Comparison of ENCODE assay signal across 18 cellular contexts in the genomic region with DNA sequence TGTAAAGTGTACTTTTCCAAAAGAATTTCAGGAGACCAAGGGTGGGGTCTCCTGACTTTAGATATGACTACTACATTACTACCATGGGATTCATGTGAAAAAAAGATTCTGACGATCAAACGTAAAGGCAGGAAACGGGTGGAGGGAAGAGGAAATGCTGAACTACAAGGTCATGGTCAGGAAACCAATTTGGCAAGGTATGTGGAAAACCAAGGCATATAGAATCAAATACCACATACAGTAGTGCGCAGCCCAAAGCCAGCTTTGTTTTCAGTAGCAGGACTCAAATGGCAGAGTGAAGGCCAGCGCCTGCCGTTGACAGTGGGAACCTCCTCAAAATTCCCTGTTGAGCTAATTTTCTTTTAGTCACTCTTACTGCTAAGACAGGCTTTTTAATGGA. TPM values are rescaled to one million over a fixed set of nuclear protein-coding genes. Genes with fewer than 3 reads are reported as not detected.
DNase-seq lines count a peak whose midpoint lies in the region; ATAC-seq lines count a peak whose summit lies in the region.
"Had no signal": no experiment of that assay in that cellular context is flagged by ENCODE, and none has a peak within 500 bp of the region (broad histone marks: within the 10 kb centered on the region; RNA-seq: fewer than 3 reads in every experiment).

No MANE protein-coding gene starts in this region.

- peaks cover 4% of the 10 kb centered on the region for H3K36me3 Mint-ChIP-seq in activated CD4-positive, alpha-beta T cell treated with anti-CD3 and anti-CD28 coated beads for 36 hours (ENCODE audit: low read depth)
- no peaks in the 10 kb centered on the region for H3K36me3 Mint-ChIP-seq in activated T-helper 17 cell treated with anti-CD3 and anti-CD28 coated beads, Interleukin-2, amount 50 U/mL, for 72 hours (ENCODE audit: low read depth)
- peaks cover 17% of the 10 kb centered on the region for H3K36me3 Mint-ChIP-seq in stimulated activated memory B cell treated with anti-CD40 and anti-IgM and Interleukin-4, amounts not matched to agents 10 μg/mL and 1 μg/mL and 100 μg/mL, for 72 hours
- H3K36me3 Mint-ChIP-seq: WTC11 had no signal

- POLR2A ChIA-PET in activated CD4-positive, alpha-beta T cell treated with anti-CD3 and anti-CD28 coated beads for 36 hours (lab: Charles Lee) = no interaction called here

- no peak overlapping the region for H3K27ac Mint-ChIP-seq in activated CD4-positive, alpha-beta T cell treated with anti-CD3 and anti-CD28 coated beads for 36 hours
- H3K27ac Mint-ChIP-seq in activated T-helper 17 cell treated with anti-CD3 and anti-CD28 coated beads, Interleukin-2, amount 50 U/mL, for 72 hours = no peak overlapping the region
- no peak overlapping the region for H3K27ac Mint-ChIP-seq in stimulated activated memory B cell treated with anti-CD40 and anti-IgM and Interleukin-4, amounts not matched to agents 10 μg/mL and 1 μg/mL and 100 μg/mL, for 72 hours
- H3K27ac Mint-ChIP-seq: WTC11 had no signal

- H3K9me3 Mint-ChIP-seq in activated CD4-positive, alpha-beta T cell treated with anti-CD3 and anti-CD28 coated beads for 36 hours (ENCODE audit: low read depth) = peaks cover 6% of the 10 kb centered on the region
- H3K9me3 Mint-ChIP-seq in activated T-helper 17 cell treated with anti-CD3 and anti-CD28 coated beads, Interleukin-2, amount 50 U/mL, for 72 hours = peaks cover 3% of the 10 kb centered on the region
- no peaks in the 10 kb centered on the region for H3K9me3 Mint-ChIP-seq in stimulated activated memory B cell treated with anti-CD40 and anti-IgM and Interleukin-4, amounts not matched to agents 10 μg/mL and 1 μg/mL and 100 μg/mL, for 72 hours

- ATAC-seq in activated CD4-positive, alpha-beta T cell treated with anti-CD3 and anti-CD28 coated beads for 36 hours = peak; percentile 39
- ATAC-seq in activated T-helper 17 cell treated with anti-CD3 and anti-CD28 coated beads, Interleukin-2, amount 50 U/mL, for 72 hours (replicated peaks) = peak; percentile 21
- no peak for ATAC-seq in GM21515 (IDR thresholded peaks at IDR 0.05; ENCODE audit: unreplicated experiment)
- ATAC-seq in GM21619 (IDR thresholded peaks at IDR 0.05; ENCODE audit: unreplicated experiment) = no peak
- ATAC-seq in stimulated activated memory B cell treated with anti-CD40 and anti-IgM and Interleukin-4, amounts not matched to agents 10 μg/mL and 1 μg/mL and 100 μg/mL, for 72 hours = no peak
- ATAC-seq: foreskin keratinocyte, left ventricle myocardium superior, WTC11 had no signal

- intact Hi-C loops in activated CD4-positive, alpha-beta T cell treated with anti-CD3 and anti-CD28 coated beads for 36 hours (cut with DNase I, micrococcal nuclease) = no loop called here

- CTCF ChIA-PET in activated CD4-positive, alpha-beta T cell treated with anti-CD3 and anti-CD28 coated beads for 36 hours (lab: Charles Lee) = interaction anchor here (1.2 kb wide), 1 partner anchor 16 kb away, joined by 4 read pairs; no protein-coding TSS in a partner anchor

- H3K27me3 Mint-ChIP-seq in activated CD4-positive, alpha-beta T cell treated with anti-CD3 and anti-CD28 coated beads for 36 hours = no peaks in the 10 kb centered on the region
- no peaks in the 10 kb centered on the region for H3K27me3 Mint-ChIP-seq in activated T-helper 17 cell treated with anti-CD3 and anti-CD28 coated beads, Interleukin-2, amount 50 U/mL, for 72 hours
- no peaks in the 10 kb centered on the region for H3K27me3 Mint-ChIP-seq in stimulated activated memory B cell treated with anti-CD40 and anti-IgM and Interleukin-4, amounts not matched to agents 10 μg/mL and 1 μg/mL and 100 μg/mL, for 72 hours

- DNase-seq in activated CD4-positive, alpha-beta T cell treated with anti-CD3 and anti-CD28 coated beads for 36 hours = no peak
- DNase-seq in activated CD4-positive, alpha-beta T cell treated with anti-CD3 and anti-CD28 coated beads, Interleukin-2, amount 50 U/mL, for 48 hours = no peak
- DNase-seq in GDM1 (lab: John Stamatoyannopoulos, UW) = peak; percentile 48
- peak; percentile 85 to 99 for DNase-seq in lung microvascular endothelial cell (ENCODE audit: low read depth in 2 of 2)
- DNase-seq: amygdala, COR-L47, foreskin keratinocyte, left ventricle myocardium superior, NCI-H1417, NCI-H2171 treated with DMSO at 0.1 percent for 48 hours, NCI-H82, ovary, trophoblast cell had no signal

- peaks cover 14% of the 10 kb centered on the region for H3K4me1 Mint-ChIP-seq in activated CD4-positive, alpha-beta T cell treated with anti-CD3 and anti-CD28 coated beads for 36 hours
- H3K4me1 Mint-ChIP-seq in activated T-helper 17 cell treated with anti-CD3 and anti-CD28 coated beads, Interleukin-2, amount 50 U/mL, for 72 hours = peaks cover 15% of the 10 kb centered on the region
- H3K4me1 Mint-ChIP-seq in stimulated activated memory B cell treated with anti-CD40 and anti-IgM and Interleukin-4, amounts not matched to agents 10 μg/mL and 1 μg/mL and 100 μg/mL, for 72 hours = peaks cover 5% of the 10 kb centered on the region
- H3K4me1 Mint-ChIP-seq: WTC11 had no signal

- no peak overlapping the region for H3K4me3 Mint-ChIP-seq in activated CD4-positive, alpha-beta T cell treated with anti-CD3 and anti-CD28 coated beads for 36 hours
- H3K4me3 Mint-ChIP-seq in activated T-helper 17 cell treated with anti-CD3 and anti-CD28 coated beads, Interleukin-2, amount 50 U/mL, for 72 hours = peak overlapping the region; percentile 3
- H3K4me3 Mint-ChIP-seq in stimulated activated memory B cell treated with anti-CD40 and anti-IgM and Interleukin-4, amounts not matched to agents 10 μg/mL and 1 μg/mL and 100 μg/mL, for 72 hours = no peak overlapping the region
- H3K4me3 Mint-ChIP-seq: WTC11 had no signal

RNA-seq across cellular contexts. Expression of a gene that starts 57.5 kb away (rescaled TPM):
- 10 to 100 TPM; 14.5 to 14.9 TPM for total RNA-seq in activated CD4-positive, alpha-beta T cell treated with anti-CD3 and anti-CD28 coated beads for 36 hours
- 10 to 100 TPM; 11.5 to 30.7 TPM for total RNA-seq in activated T-helper 17 cell treated with anti-CD3 and anti-CD28 coated beads, Interleukin-2, amount 50 U/mL, for 72 hours
- total RNA-seq in lung microvascular endothelial cell = 3.3 and 6.2 TPM in 2 replicates

Comparison
In these comparisons a context has a peak if more than half of its experiments do, and no peak if none do; other contexts are left out.
1. ATAC-seq: peak in activated CD4-positive, alpha-beta T cell treated with anti-CD3 and anti-CD28 coated beads for 36 hours (single experiment) and activated T-helper 17 cell treated with anti-CD3 and anti-CD28 coated beads, Interleukin-2, amount 50 U/mL, for 72 hours (single experiment); none in GM21515 (single experiment), GM21619 (single experiment) and stimulated activated memory B cell treated with anti-CD40 and anti-IgM and Interleukin-4, amounts not matched to agents 10 μg/mL and 1 μg/mL and 100 μg/mL, for 72 hours (single experiment).
2. DNase-seq: peak in GDM1 (single experiment) and lung microvascular endothelial cell (2 of 2); none in activated CD4-positive, alpha-beta T cell treated with anti-CD3 and anti-CD28 coated beads for 36 hours (single experiment) and activated CD4-positive, alpha-beta T cell treated with anti-CD3 and anti-CD28 coated beads, Interleukin-2, amount 50 U/mL, for 48 hours (0 of 2).